8 cellular contexts compared by ENCODE assay signal in the genomic region with DNA sequence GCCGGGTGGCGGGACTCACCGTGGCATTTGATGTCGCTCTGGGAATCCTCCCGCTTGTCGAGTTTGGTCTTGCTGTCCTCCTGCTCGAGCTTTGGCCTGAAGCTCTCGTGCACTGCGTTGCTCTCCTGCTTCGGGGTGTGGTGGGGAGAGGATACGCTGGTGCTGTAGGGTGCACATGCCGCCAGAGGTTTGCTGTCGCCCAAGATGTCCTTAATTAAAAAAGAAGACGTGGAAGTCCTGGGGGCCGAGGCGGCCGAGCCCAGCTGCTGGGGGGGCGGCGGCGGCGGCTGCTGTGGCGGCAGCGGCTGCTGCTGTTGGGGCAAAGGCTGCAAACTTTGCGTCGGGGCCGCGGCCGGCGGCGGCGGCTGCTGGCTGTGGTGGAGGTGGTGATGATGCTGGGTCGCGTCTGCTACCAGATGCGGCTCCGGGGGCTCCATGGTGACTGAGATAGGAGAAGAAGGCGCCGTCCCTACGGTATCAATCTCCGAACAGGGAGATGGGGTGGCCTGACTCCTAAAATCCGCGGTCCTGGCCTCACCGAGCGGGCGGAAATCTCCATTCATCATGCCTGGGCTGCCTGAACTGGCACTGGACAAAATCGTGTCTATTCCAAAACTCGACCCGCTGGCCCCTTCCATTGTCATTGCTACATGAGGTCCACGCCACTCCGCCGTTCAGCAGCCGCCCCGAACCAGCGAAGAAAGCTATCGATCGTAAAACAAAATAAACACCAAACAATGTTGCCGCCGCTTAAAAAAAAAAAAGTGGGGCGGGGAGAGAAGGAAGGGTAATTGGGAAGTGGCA. TPM values are rescaled to one million over a fixed set of nuclear protein-coding genes. Genes with fewer than 3 reads are reported as not detected.
DNase-seq lines count a peak whose midpoint lies in the region; ATAC-seq and TF ChIP-seq lines count a peak whose summit lies in the region.

Gene BARHL2, minus strand, starts transcription at position 751 of the 804 bp plus-strand sequence. Its CDS starts 107 bp downstream, at position 644.

- H3K27me3 Mint-ChIP-seq in HFFc6 (ENCODE audit: insufficient read depth) = peaks cover 71% of the 10 kb centered on the region
- peaks cover 80 to 87% of the 10 kb centered on the region in 2 donors for H3K27me3 Mint-ChIP-seq in natural killer cell (ENCODE audit: low read depth in 2 of 2)
- H3K27me3 Mint-ChIP-seq in Caco-2 (ENCODE audit: insufficient read depth, unreplicated experiment) = peaks cover 13% of the 10 kb centered on the region

- H3K9me3 Mint-ChIP-seq in HFFc6 (peaks cover 19% of the 10 kb centered on the region), natural killer cell (no peaks in the 10 kb centered on the region), Caco-2 (ENCODE audit: unreplicated experiment) (no peaks in the 10 kb centered on the region)

- TF ChIP-seq CTCF in AG10803 (conservative IDR thresholded peaks at IDR 0.05; ENCODE audit: low read length) (no peak), HFFc6 (IDR thresholded peaks at IDR 0.05) (no peak), choroid plexus epithelial cell (conservative IDR thresholded peaks at IDR 0.05; ENCODE audit: low read depth, low read length) (no peak), natural killer cell (IDR thresholded peaks at IDR 0.05) (no peak), Caco-2 (IDR thresholded peaks at IDR 0.05; ENCODE audit: insufficient read depth in 1 of 2, low read depth in 1 of 2, low read length in 1 of 2, severe bottlenecking in 1 of 2, unreplicated experiment in 1 of 2) (no peak)

- no peaks in the 10 kb centered on the region for H3K36me3 ChIP-seq in Caco-2 (ENCODE audit: control insufficient read depth, insufficient read depth, low read length)

- H3K4me3 ChIP-seq in AG10803 (ENCODE audit: low read length) (peak within 1 kb of the TSS; percentile 51), choroid plexus epithelial cell (ENCODE audit: low read depth, low read length) (peak within 1 kb of the TSS; percentile 27), Caco-2 (ENCODE audit: low read depth, low read length) (no peak within 1 kb of the TSS)

- CTCF ChIA-PET in Caco-2 (lab: Charles Lee) = no interaction called here

- no peaks in the 10 kb centered on the region for H3K9me3 ChIP-seq in Caco-2

- ATAC-seq in natural killer cell (no peak), HG02840 (IDR thresholded peaks at IDR 0.05; ENCODE audit: low FRiP score, unreplicated experiment) (no peak)

- no peak for DNase-seq in AG10803 (ENCODE audit: low read depth)
- DNase-seq in HFFc6 = no peak
- DNase-seq in choroid plexus epithelial cell (ENCODE audit: low read depth) = no peak
- DNase-seq in natural killer cell = no peak
- DNase-seq in Caco-2 = no peak
- no peak for DNase-seq in NCI-H526 (lab: John Stamatoyannopoulos, UW)
- no peak for DNase-seq in KG1 (lab: John Stamatoyannopoulos, UW)

- no TSS peak for BruUV-seq in Caco-2 (replicated peaks; lab: Mats Ljungman, UMichigan)

- intact Hi-C loops in natural killer cell (cut with micrococcal nuclease) (no loop called here), Caco-2 (cut with micrococcal nuclease; ENCODE audit: unreplicated experiment) (no loop called here)

- no peaks in the 10 kb centered on the region for H3K4me1 ChIP-seq in Caco-2

- peaks cover 14% of the 10 kb centered on the region for H3K4me1 Mint-ChIP-seq in HFFc6 (ENCODE audit: low read depth)
- H3K4me1 Mint-ChIP-seq in natural killer cell = peaks cover 17 to 18% of the 10 kb centered on the region in 2 donors
- no peaks in the 10 kb centered on the region for H3K4me1 Mint-ChIP-seq in Caco-2 (ENCODE audit: low read depth, unreplicated experiment)

- H3K27me3 ChIP-seq in Caco-2 (replicated peaks; ENCODE audit: control insufficient read depth, insufficient read depth, low read length) = no peaks in the 10 kb centered on the region

- peak within 1 kb of the TSS; percentile 37; the same call in 1 of the 2 replicates for H3K4me3 Mint-ChIP-seq in HFFc6
- peak within 1 kb of the TSS; percentile 81 for H3K4me3 Mint-ChIP-seq in natural killer cell
- H3K4me3 Mint-ChIP-seq in Caco-2 (ENCODE audit: unreplicated experiment) = no peak within 1 kb of the TSS

- H3K27ac Mint-ChIP-seq in HFFc6 = no peak within 1 kb of the TSS
- peak within 1 kb of the TSS; percentile 14 to 25 for H3K27ac Mint-ChIP-seq in natural killer cell
- H3K27ac Mint-ChIP-seq in Caco-2 (ENCODE audit: unreplicated experiment) = no peak within 1 kb of the TSS

- H3K36me3 Mint-ChIP-seq in HFFc6 (ENCODE audit: low read depth) (peaks cover 12% of the 10 kb centered on the region; the same call in 1 of the 2 replicates), natural killer cell (peaks cover 6% of the 10 kb centered on the region), Caco-2 (ENCODE audit: insufficient read depth, unreplicated experiment) (no peaks in the 10 kb centered on the region)

- POLR2A ChIA-PET in Caco-2 (lab: Charles Lee) = no interaction called here

RNA-seq across cellular contexts. Expression of gene BARHL2, which starts in this region (rescaled TPM):
- not detected for total RNA-seq in HFFc6 (2021; fragmentation: NEBNext Ultra II Directional; extraction: Animal tissue kit (Norgen Biotek cat#: 25700))
- total RNA-seq in natural killer cell (not detected), Caco-2 (2022) (not detected in 2 replicates)

Comparison
In these comparisons a context has a peak if more than half of its experiments do, and no peak if none do; other contexts are left out.
1. H3K27ac Mint-ChIP-seq: peak in natural killer cell (2 of 2); none in HFFc6 (single experiment) and Caco-2 (single experiment).